2 cellular contexts compared by ENCODE assay signal in the genomic region with DNA sequence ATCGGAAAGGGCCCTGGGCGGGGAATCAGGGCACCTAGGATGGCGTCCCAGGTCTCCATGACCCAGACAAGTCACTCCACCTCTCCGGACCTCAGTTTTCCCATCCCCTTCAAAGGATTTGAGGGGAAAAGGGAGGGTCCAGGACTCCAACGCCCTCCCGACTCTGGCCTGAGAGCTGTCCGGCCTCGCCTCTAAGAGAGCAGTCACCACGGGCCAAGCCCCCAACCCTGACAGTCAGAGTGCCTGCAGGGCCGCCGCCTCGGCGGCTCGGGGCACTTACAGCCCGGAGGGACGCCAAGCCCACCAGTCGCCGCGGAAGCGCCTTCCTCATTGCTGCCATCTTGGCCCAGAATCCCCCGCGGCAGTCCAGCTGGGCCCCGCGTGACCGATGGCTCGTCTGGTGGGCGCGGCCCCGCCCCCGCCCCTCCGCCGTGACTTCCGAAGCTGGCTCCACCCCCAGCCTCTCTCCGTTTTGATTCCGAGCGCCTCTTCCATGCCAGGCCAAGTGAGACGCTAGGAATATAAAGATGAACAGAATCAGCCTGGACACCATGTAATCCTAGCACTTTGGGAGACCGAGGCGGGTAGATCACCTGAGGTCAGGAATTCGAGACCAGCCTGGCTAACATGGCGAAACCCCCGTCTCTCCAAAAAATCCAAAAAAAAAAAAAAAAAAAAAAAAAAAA.
A peak's percentile ranks its signal among the peaks of the same experiment; 100 is the strongest.
TF ChIP-seq lines count a peak whose summit lies in the region.

A gene (minus strand): TSS at position 354 of the 686 bp plus-strand sequence. CDS start 14 bp downstream, at position 340.

TF ChIP-seq in IMR-90, 13 proteins besides CTCF, POLR2A, EP300 and RAD21 (continued from another document):
- TF ChIP-seq, protein P1, sequence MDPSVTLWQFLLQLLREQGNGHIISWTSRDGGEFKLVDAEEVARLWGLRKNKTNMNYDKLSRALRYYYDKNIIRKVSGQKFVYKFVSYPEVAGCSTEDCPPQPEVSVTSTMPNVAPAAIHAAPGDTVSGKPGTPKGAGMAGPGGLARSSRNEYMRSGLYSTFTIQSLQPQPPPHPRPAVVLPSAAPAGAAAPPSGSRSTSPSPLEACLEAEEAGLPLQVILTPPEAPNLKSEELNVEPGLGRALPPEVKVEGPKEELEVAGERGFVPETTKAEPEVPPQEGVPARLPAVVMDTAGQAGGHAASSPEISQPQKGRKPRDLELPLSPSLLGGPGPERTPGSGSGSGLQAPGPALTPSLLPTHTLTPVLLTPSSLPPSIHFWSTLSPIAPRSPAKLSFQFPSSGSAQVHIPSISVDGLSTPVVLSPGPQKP (IDR thresholded peaks at IDR 0.05; ENCODE audit: borderline replicate concordance, low read depth, low read length) = no peak
- no peak for TF ChIP-seq CHD1 (IDR thresholded peaks at IDR 0.05; ENCODE audit: low read depth, low read length)
- no peak for TF ChIP-seq FOS (IDR thresholded peaks at IDR 0.05; ENCODE audit: low read depth, low read length)
- TF ChIP-seq MXI1 (IDR thresholded peaks at IDR 0.05; ENCODE audit: borderline replicate concordance, low read depth, low read length) = 0 out of 2 replicates have a peak, but pooled peaks have one; percentile 21
- peak; percentile 79 for TF ChIP-seq BHLHE40 (IDR thresholded peaks at IDR 0.05; ENCODE audit: low read depth, low read length)

TF ChIP-seq in PFSK-1, 5 proteins besides CTCF, POLR2A, EP300 and RAD21 (continued from another document):
- TF ChIP-seq, protein P2, sequence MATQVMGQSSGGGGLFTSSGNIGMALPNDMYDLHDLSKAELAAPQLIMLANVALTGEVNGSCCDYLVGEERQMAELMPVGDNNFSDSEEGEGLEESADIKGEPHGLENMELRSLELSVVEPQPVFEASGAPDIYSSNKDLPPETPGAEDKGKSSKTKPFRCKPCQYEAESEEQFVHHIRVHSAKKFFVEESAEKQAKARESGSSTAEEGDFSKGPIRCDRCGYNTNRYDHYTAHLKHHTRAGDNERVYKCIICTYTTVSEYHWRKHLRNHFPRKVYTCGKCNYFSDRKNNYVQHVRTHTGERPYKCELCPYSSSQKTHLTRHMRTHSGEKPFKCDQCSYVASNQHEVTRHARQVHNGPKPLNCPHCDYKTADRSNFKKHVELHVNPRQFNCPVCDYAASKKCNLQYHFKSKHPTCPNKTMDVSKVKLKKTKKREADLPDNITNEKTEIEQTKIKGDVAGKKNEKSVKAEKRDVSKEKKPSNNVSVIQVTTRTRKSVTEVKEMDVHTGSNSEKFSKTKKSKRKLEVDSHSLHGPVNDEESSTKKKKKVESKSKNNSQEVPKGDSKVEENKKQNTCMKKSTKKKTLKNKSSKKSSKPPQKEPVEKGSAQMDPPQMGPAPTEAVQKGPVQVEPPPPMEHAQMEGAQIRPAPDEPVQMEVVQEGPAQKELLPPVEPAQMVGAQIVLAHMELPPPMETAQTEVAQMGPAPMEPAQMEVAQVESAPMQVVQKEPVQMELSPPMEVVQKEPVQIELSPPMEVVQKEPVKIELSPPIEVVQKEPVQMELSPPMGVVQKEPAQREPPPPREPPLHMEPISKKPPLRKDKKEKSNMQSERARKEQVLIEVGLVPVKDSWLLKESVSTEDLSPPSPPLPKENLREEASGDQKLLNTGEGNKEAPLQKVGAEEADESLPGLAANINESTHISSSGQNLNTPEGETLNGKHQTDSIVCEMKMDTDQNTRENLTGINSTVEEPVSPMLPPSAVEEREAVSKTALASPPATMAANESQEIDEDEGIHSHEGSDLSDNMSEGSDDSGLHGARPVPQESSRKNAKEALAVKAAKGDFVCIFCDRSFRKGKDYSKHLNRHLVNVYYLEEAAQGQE (IDR thresholded peaks at IDR 0.05; ENCODE audit: insufficient read depth in 1 of 2, low read depth in 2 of 2, low read length in 2 of 2) = peak in 1 of 2 experiments; percentile 44; a peak in 1 of 4 replicates
- peak; percentile 95; the same call in 1 of the 2 replicates for TF ChIP-seq TAF1 (IDR thresholded peaks at IDR 0.05; ENCODE audit: borderline replicate concordance, insufficient read depth, low read length)
- TF ChIP-seq SIN3A (IDR thresholded peaks at IDR 0.05; ENCODE audit: borderline replicate concordance, insufficient read depth, low read length) = peak; percentile 66; the same call in 1 of the 2 replicates
TF ChIP-seq in PFSK-1: peak in this region for 4.
